ENCODE assay signal across 9 cellular contexts in the genomic region with DNA sequence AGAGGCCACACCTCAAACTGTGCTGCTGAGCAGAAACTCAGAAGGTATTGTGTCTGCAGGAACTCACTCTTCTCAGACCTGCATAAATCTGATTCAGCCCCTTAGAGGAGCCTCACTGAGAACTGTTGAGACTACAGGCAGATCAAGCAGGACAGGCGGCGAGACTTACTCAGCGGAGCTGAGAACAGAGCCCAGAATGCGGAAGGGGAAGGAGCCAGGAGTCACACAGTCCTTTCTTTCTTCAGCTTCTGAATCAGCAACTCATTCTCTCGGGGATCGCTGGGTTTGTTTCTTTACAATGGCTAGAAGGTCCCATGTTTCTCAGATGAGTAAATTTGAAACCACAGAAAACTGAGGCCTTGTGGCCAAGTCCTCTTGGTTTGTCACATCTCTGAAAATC. TPM values are rescaled to one million over a fixed set of nuclear protein-coding genes. Genes with fewer than 3 reads are reported as not detected.
DNase-seq lines count a peak whose midpoint lies in the region; ATAC-seq and TF ChIP-seq lines count a peak whose summit lies in the region.
"Had no signal": no experiment of that assay in that cellular context is flagged by ENCODE, and none has a peak within 500 bp of the region (broad histone marks: within the 10 kb centered on the region; RNA-seq: fewer than 3 reads in every experiment).

No MANE protein-coding gene starts in this region.

- no peaks in the 10 kb centered on the region for H3K36me3 ChIP-seq in sigmoid colon

- H3K9me3 ChIP-seq in sigmoid colon: no peaks in the 10 kb centered on the region

- no peak for TF ChIP-seq CTCF in sigmoid colon (IDR thresholded peaks at IDR 0.05)

- peak overlapping the region; percentile 56 to 67 (median 61) for H3K27ac ChIP-seq in sigmoid colon
- H3K27ac ChIP-seq: HL-60 had no signal

- peak; percentile 93 for ATAC-seq in GM19043 (IDR thresholded peaks at IDR 0.05; ENCODE audit: low read depth, unreplicated experiment)
- ATAC-seq in HG03103 (IDR thresholded peaks at IDR 0.05; ENCODE audit: low read depth, unreplicated experiment): peak; percentile 95

- TF ChIP-seq EP300 in sigmoid colon (IDR thresholded peaks at IDR 0.05): no peak

- intact Hi-C loops in sigmoid colon (cut with DNase I): no loop called here

- DNase-seq in AG20443 (ENCODE audit: low spot score) (peak; percentile 81), globus pallidus (ENCODE audit: low spot score) (peak; percentile 43), sigmoid colon (peak; percentile 90), NCI-H774 (lab: John Stamatoyannopoulos, UW) (no peak), OCI-M1 (lab: John Stamatoyannopoulos, UW) (no peak)
- DNase-seq in activated CD4-positive, alpha-beta T cell treated with anti-CD3 and anti-CD28 coated beads, Interleukin-2, amount 50 U/mL, for 48 hours: peak; percentile 48 to 62

- peaks cover 0 to 2% (median under 1%) of the 10 kb centered on the region in 4 donors for H3K4me1 ChIP-seq in sigmoid colon

- no peak overlapping the region for H3K4me3 ChIP-seq in sigmoid colon

- WGBS in sigmoid colon, 2 donors: 52 to 81% methylated on average over 6 of the region's 6 CpGs

- no peaks in the 10 kb centered on the region for H3K27me3 ChIP-seq in sigmoid colon

- no peak for TF ChIP-seq POLR2A in sigmoid colon (IDR thresholded peaks at IDR 0.05)

RNA-seq across cellular contexts. Expression of gene EMP1, which starts 23.0 kb away (rescaled TPM):
- 100 to 1,000 TPM in 2 of 4 donors, 10 to 100 TPM in 2; 72.1 to 172 (median 94.2) TPM for total RNA-seq in sigmoid colon
- polyA plus RNA-seq in sigmoid colon: 100 to 1,000 TPM in 1 of 3 donors, 10 to 100 TPM in 2; 25.8 to 153 (median 34.7) TPM

Comparison
In these comparisons a context has a peak if more than half of its experiments do, and no peak if none do; other contexts are left out.
1. DNase-seq: peak in AG20443 (single experiment), activated CD4-positive, alpha-beta T cell treated with anti-CD3 and anti-CD28 coated beads, Interleukin-2, amount 50 U/mL, for 48 hours (2 of 2), globus pallidus (single experiment) and sigmoid colon (single experiment); none in NCI-H774 (single experiment) and OCI-M1 (single experiment).